Comparison of ENCODE assay signal across 10 cellular contexts in the genomic region with DNA sequence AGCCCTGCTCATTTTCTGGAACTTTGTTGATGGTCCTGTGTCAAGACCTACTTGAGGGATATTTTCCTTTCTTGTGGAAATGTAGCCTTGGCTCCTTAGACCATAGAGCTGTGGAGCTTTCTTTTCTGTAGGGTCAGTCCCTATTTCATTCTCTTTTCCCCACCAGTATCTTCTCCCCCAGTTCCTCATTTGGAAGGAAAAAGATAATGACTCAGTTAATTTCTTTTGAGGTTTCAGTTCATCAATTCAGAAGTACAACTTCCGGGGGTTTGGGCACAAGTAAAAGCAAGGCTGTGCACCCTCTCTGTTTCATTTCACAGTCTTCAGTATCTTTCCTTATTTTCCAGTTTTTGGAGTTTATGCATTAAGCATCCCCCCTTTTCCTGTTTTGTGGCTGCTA.
A peak's percentile ranks its signal among the peaks of the same experiment; 100 is the strongest.
DNase-seq lines count a peak whose midpoint lies in the region; ATAC-seq lines count a peak whose summit lies in the region.
"Had no signal": no experiment of that assay in that cellular context is flagged by ENCODE, and none has a peak within 500 bp of the region (broad histone marks: within the 10 kb centered on the region; RNA-seq: fewer than 3 reads in every experiment).

No MANE protein-coding gene starts in this region.

- in situ Hi-C loops in KBM-7 (cut with MboI; ENCODE audit: low pct_unique_long_range_greater_than_20kb, low sequenced_read_pairs) = no loop called here

- H3K4me3 ChIP-seq in CD4-positive, CD25-positive, alpha-beta regulatory T cell (ENCODE audit: low read depth, low read length) = peak overlapping the region; percentile 96
- H3K4me3 ChIP-seq: ovary had no signal

- ATAC-seq in CD4-positive, CD25-positive, alpha-beta regulatory T cell (ENCODE audit: low read depth in 2 of 2) = no peak
- ATAC-seq in GM19455 (IDR thresholded peaks at IDR 0.05; ENCODE audit: unreplicated experiment) = peak; percentile 61

- H3K4me1 ChIP-seq in CD4-positive, CD25-positive, alpha-beta regulatory T cell (ENCODE audit: control insufficient read depth, insufficient read depth, low read length, poor library complexity, severe bottlenecking) = peaks cover 26% of the 10 kb centered on the region

- peaks cover 33 to 59% (median 46%) of the 10 kb centered on the region in 4 donors for H3K4me1 Mint-ChIP-seq in CD4-positive, CD25-positive, alpha-beta regulatory T cell
- H3K4me1 Mint-ChIP-seq in dendritic cell treated with granulocyte-macrophage colony-stimulating factor and Interleukin-4, amounts not matched to agents 40 ng/mL and 50 ng/mL, for 4 days (ENCODE audit: low read depth) = peaks cover 65% of the 10 kb centered on the region

- peaks cover 4% of the 10 kb centered on the region for H3K36me3 ChIP-seq in CD4-positive, CD25-positive, alpha-beta regulatory T cell (ENCODE audit: control insufficient read depth, insufficient read depth, low read length)
- H3K36me3 ChIP-seq: ovary had no signal

- H3K9me3 ChIP-seq in CD4-positive, CD25-positive, alpha-beta regulatory T cell (ENCODE audit: control insufficient read depth in 2 of 2, low read length in 2 of 2) = peaks cover 9 to 19% of the 10 kb centered on the region in 2 experiments
- H3K9me3 ChIP-seq: ovary had no signal

- H3K9me3 Mint-ChIP-seq in CD4-positive, CD25-positive, alpha-beta regulatory T cell = peaks cover 2 to 56% (median 17%) of the 10 kb centered on the region in 7 donors
- no peaks in the 10 kb centered on the region for H3K9me3 Mint-ChIP-seq in dendritic cell treated with granulocyte-macrophage colony-stimulating factor and Interleukin-4, amounts not matched to agents 40 ng/mL and 50 ng/mL, for 4 days

- DNase-seq in CD4-positive, CD25-positive, alpha-beta regulatory T cell = peak in 1 of 3 donors; percentile 19
- DNase-seq in KBM-7 (peak; percentile 32), NCI-H2107 treated with DMSO at 0.1 percent for 48 hours (lab: John Stamatoyannopoulos, UW; ENCODE audit: unreplicated experiment) (no peak), NCI-H510A (lab: John Stamatoyannopoulos, UW) (no peak)
- no peak for DNase-seq in activated effector memory CD4-positive, alpha-beta T cell treated with Interleukin-2 at 50 U/mL for 16 hours
- no peak for DNase-seq in stimulated activated CD4-positive, alpha-beta T cell treated with anti-CD3 and anti-CD28 coated beads, Interleukin-15, amount 100 ng/mL, for 24 hours
- DNase-seq: DND-41, ovary had no signal

- H3K4me3 Mint-ChIP-seq in CD4-positive, CD25-positive, alpha-beta regulatory T cell = peak overlapping the region; percentile 94 to 99 (median 96)
- H3K4me3 Mint-ChIP-seq in dendritic cell treated with granulocyte-macrophage colony-stimulating factor and Interleukin-4, amounts not matched to agents 40 ng/mL and 50 ng/mL, for 4 days = peak overlapping the region; percentile 52

- H3K27me3 Mint-ChIP-seq in CD4-positive, CD25-positive, alpha-beta regulatory T cell = peaks cover 4% of the 10 kb centered on the region
- H3K27me3 Mint-ChIP-seq in dendritic cell treated with granulocyte-macrophage colony-stimulating factor and Interleukin-4, amounts not matched to agents 40 ng/mL and 50 ng/mL, for 4 days = no peaks in the 10 kb centered on the region

- peak overlapping the region; percentile 96 to 99 (median 97) for H3K27ac Mint-ChIP-seq in CD4-positive, CD25-positive, alpha-beta regulatory T cell
- peak overlapping the region; percentile 84 for H3K27ac Mint-ChIP-seq in dendritic cell treated with granulocyte-macrophage colony-stimulating factor and Interleukin-4, amounts not matched to agents 40 ng/mL and 50 ng/mL, for 4 days

- H3K27ac ChIP-seq in CD4-positive, CD25-positive, alpha-beta regulatory T cell (ENCODE audit: insufficient read depth, low read length, poor library complexity, severe bottlenecking) = peak overlapping the region; percentile 75
- H3K27ac ChIP-seq: ovary had no signal

- intact Hi-C loops in dendritic cell treated with granulocyte-macrophage colony-stimulating factor and Interleukin-4, amounts not matched to agents 40 ng/mL and 50 ng/mL, for 4 days (cut with micrococcal nuclease) = loop anchor here (10.0 kb wide), 1 partner anchor 54 kb away; no protein-coding TSS in a partner anchor

- peaks cover 41% of the 10 kb centered on the region for H3K36me3 Mint-ChIP-seq in CD4-positive, CD25-positive, alpha-beta regulatory T cell
- no peaks in the 10 kb centered on the region for H3K36me3 Mint-ChIP-seq in dendritic cell treated with granulocyte-macrophage colony-stimulating factor and Interleukin-4, amounts not matched to agents 40 ng/mL and 50 ng/mL, for 4 days (ENCODE audit: low read depth)

- H3K27me3 ChIP-seq in CD4-positive, CD25-positive, alpha-beta regulatory T cell (ENCODE audit: control insufficient read depth, insufficient read depth, low read length) = no peaks in the 10 kb centered on the region
- H3K27me3 ChIP-seq: ovary had no signal
